Comparison of ENCODE assay signal across 20 cellular contexts in genomic region chr16:87691686-87692079, GRCh38.
A peak's percentile ranks its signal among the peaks of the same experiment; 100 is the strongest.
DNase-seq lines count a peak whose midpoint lies in the region; ATAC-seq, FAIRE-seq and TF ChIP-seq lines count a peak whose summit lies in the region.
"Had no signal": no experiment of that assay in that cellular context is flagged by ENCODE, and none has a peak within 500 bp of the region (broad histone marks: within the 10 kb centered on the region; RNA-seq: fewer than 3 reads in every experiment).

No MANE protein-coding gene starts in this region.

- BruUV-seq in HepG2 (replicated peaks; lab: Mats Ljungman, UMichigan): no TSS peak

- TF ChIP-seq POLR2A in HepG2 (IDR thresholded peaks at IDR 0.05; ENCODE audit: insufficient read depth in 1 of 2, low read depth in 2 of 2, low read length in 2 of 2) (no peak), right lobe of liver (IDR thresholded peaks at IDR 0.05) (no peak)

- FAIRE-seq in HepG2 (lab: Jason Lieb, UNC): no peak

- in situ Hi-C loops in HepG2 (cut with HindIII; ENCODE audit: extremely low pct_ligation_motif_present, low pct_unique_long_range_greater_than_20kb): no loop called here

- CTCF ChIA-PET in HepG2 (lab: Yijun Ruan, JAX; ENCODE audit: low intra/inter-chr PET ratio, low total read pairs): no interaction called here

- no peaks in the 10 kb centered on the region for H3K4me1 ChIP-seq in HepG2 (ENCODE audit: insufficient read depth, low read length)
- H3K4me1 ChIP-seq in right lobe of liver: no peaks in the 10 kb centered on the region

- no peak for TF ChIP-seq EP300 in HepG2 (IDR thresholded peaks at IDR 0.05; ENCODE audit: low read depth in 2 of 2, low read length in 2 of 2)
- TF ChIP-seq EP300 in HepG2 (CRISPR knock-in tag; IDR thresholded peaks at IDR 0.05; ENCODE audit: borderline replicate concordance): no peak

- H3K27me3 ChIP-seq in HepG2 (ENCODE audit: control insufficient read depth in 1 of 2, insufficient read depth in 2 of 2, low read length in 2 of 2) (peaks cover 16 to 56% of the 10 kb centered on the region in 2 experiments), right lobe of liver (no peaks in the 10 kb centered on the region)

- WGBS in HepG2 (ENCODE audit: low lambda C conversion rate): 37% methylated on average over 10 of the region's 14 CpGs
- 55% methylated on average over 11 of the region's 14 CpGs for WGBS in right lobe of liver (ENCODE audit: insufficient coverage, low coverage, low lambda C conversion rate, missing lambda C conversion rate)

- POLR2A ChIA-PET in HepG2 (lab: Yijun Ruan, JAX): no interaction called here

- no peak overlapping the region for H3K27ac ChIP-seq in HepG2 (ENCODE audit: extremely low read length, insufficient read depth, low read length)
- H3K27ac ChIP-seq in right lobe of liver: no peak overlapping the region
- H3K27ac ChIP-seq: KMS-11, RWPE1 had no signal

- H3K36me3 ChIP-seq in HepG2 (replicated peaks in 1 of 2; ENCODE audit: control insufficient read depth in 1 of 2, insufficient read depth in 2 of 2, low read length in 2 of 2): peaks cover 7 to 16% of the 10 kb centered on the region in 2 experiments
- H3K36me3 ChIP-seq in right lobe of liver: no peaks in the 10 kb centered on the region

- TF ChIP-seq CTCF in HepG2 (CRISPR knock-in tag; IDR thresholded peaks at IDR 0.05) (no peak), right lobe of liver (IDR thresholded peaks at IDR 0.05) (no peak)

- DNase-seq in DMS53 (lab: John Stamatoyannopoulos, UW): peak; percentile 34
- DNase-seq in DMS53 treated with DMSO at 0.1 percent for 48 hours (lab: John Stamatoyannopoulos, UW; ENCODE audit: unreplicated experiment): no peak
- no peak for DNase-seq in HepG2 (ENCODE audit: low spot score)
- DNase-seq in right lobe of liver: no peak
- DNase-seq in head of caudate nucleus: peak in 36 of 42 donors; percentile 27 to 86 (median 58)
- no peak for DNase-seq in HuH-7 (ENCODE audit: low spot score)
- no peak for DNase-seq in NCI-H748 treated with DMSO at 0.1 percent for 48 hours (lab: John Stamatoyannopoulos, UW)
- DNase-seq: 8988T; CD4-positive, alpha-beta T cell; DMS79 treated with DMSO at 0.1 percent for 48 hours; MV-4-11; NCI-H187; NCI-H2107; NCI-H510A; NCI-H774; PC-3; SIG-M5 had no signal

- H3K9ac ChIP-seq in HepG2 (ENCODE audit: insufficient read depth, low read depth, low read length): no peak overlapping the region
- H3K9ac ChIP-seq: KMS-11 had no signal

- ATAC-seq in HepG2 (no peak; the same call in 2 of the 3 replicates), right lobe of liver (no peak), GM18858 (IDR thresholded peaks at IDR 0.05; ENCODE audit: unreplicated experiment) (no peak)

- TF ChIP-seq RAD21 in HepG2 (CRISPR knock-in tag; IDR thresholded peaks at IDR 0.05): no peak

- no peak overlapping the region for H3K4me2 ChIP-seq in HepG2 (ENCODE audit: low read depth, low read length)
- H3K4me2 ChIP-seq: KMS-11 had no signal

- H3K9me3 ChIP-seq in HepG2 (ENCODE audit: low read length) (no peaks in the 10 kb centered on the region), right lobe of liver (no peaks in the 10 kb centered on the region)

- intact Hi-C loops in HepG2 (cut with micrococcal nuclease; ENCODE audit: unreplicated experiment): no loop called here
- intact Hi-C loops in right lobe of liver (cut with DNase I): no loop called here
- intact Hi-C loops in head of caudate nucleus (cut with DNase I): no loop called here

- no peak overlapping the region for H2AFZ ChIP-seq in HepG2 (ENCODE audit: low read length)

- peaks cover 9% of the 10 kb centered on the region; the same call in 1 of the 2 replicates for H4K20me1 ChIP-seq in HepG2 (ENCODE audit: insufficient read depth, low read length)

- no peaks in the 10 kb centered on the region for H3K79me2 ChIP-seq in HepG2 (ENCODE audit: insufficient read depth, low read length)

- H3K4me3 ChIP-seq in HepG2 (replicated peaks in 1 of 3; ENCODE audit: insufficient read depth in 1 of 3, low read depth in 2 of 3, low read length in 3 of 3) (no peak overlapping the region), right lobe of liver (no peak overlapping the region)

TF ChIP-seq in HepG2, 621 proteins besides CTCF, POLR2A, EP300 and RAD21:
- TF ChIP-seq SSRP1 (CRISPR knock-in tag; IDR thresholded peaks at IDR 0.05) (0 out of 2 replicates have a peak, but pooled peaks have one; percentile 47), ZNF646 (CRISPR knock-in tag; IDR thresholded peaks at IDR 0.05) (no peak)

Comparison
In these comparisons a context has a peak if more than half of its experiments do, and no peak if none do; other contexts are left out.
1. DNase-seq: peak in DMS53 (single experiment) and head of caudate nucleus (36 of 42); none in DMS53 treated with DMSO at 0.1 percent for 48 hours (single experiment), HepG2 (single experiment), right lobe of liver (0 of 3), HuH-7 (single experiment) and NCI-H748 treated with DMSO at 0.1 percent for 48 hours (single experiment).